8 cellular contexts compared by ENCODE assay signal in the genomic region with DNA sequence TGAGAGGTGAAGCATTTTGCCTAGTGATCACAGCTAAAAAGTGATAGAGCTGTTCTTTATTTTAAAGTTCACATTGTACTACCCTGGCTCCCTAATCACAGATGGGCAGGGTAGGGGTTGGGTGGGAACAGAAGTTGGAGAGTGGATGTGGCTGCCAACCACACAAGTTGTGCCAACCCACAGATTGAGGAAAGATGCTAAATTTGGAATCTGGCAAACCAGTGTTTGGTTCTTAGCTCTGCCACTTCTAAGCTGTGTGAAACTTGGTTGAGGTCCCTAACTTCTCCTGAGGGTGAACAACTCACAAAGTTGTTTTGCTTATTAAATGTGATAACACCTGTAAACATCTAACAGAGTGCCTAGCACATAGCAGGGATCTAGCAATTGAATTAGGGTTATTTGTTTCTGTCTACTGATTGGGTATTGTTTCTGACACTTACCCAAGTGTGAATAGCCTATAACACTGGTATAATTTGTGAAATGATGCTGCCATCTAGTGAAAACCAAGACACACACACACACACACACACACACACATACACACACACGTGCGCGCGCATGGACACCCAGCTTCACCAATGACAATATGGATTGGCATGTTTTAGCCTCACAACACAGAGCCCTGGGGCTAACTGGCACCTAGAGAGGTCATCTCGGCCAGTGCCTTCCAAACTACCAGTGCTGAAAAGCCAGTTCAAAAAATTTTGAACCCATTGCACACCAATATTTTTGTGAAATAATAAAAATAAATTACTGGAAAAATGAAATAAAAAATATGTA. TPM values are rescaled to one million over a fixed set of nuclear protein-coding genes. Genes with fewer than 3 reads are reported as not detected.
DNase-seq lines count a peak whose midpoint lies in the region; ATAC-seq and TF ChIP-seq lines count a peak whose summit lies in the region.

No MANE protein-coding gene starts in this region.

- peaks cover 7 to 18% of the 10 kb centered on the region in 2 donors for H3K4me1 Mint-ChIP-seq in immature natural killer cell
- no peaks in the 10 kb centered on the region for H3K4me1 Mint-ChIP-seq in effector memory CD8-positive, alpha-beta T cell (ENCODE audit: low read depth in 2 of 2)

- no peak overlapping the region for H3K4me3 ChIP-seq in coronary artery

- peaks cover 0 to 10% (median 6%) of the 10 kb centered on the region in 3 donors for H3K27me3 Mint-ChIP-seq in immature natural killer cell (ENCODE audit: low read depth in 3 of 3)
- H3K27me3 Mint-ChIP-seq in effector memory CD8-positive, alpha-beta T cell = peaks cover 11 to 12% of the 10 kb centered on the region in 2 donors

- peak overlapping the region in 3 of 5 donors; percentile 10 to 72 (median 10) for H3K4me3 Mint-ChIP-seq in immature natural killer cell
- H3K4me3 Mint-ChIP-seq in effector memory CD8-positive, alpha-beta T cell = no peak overlapping the region

- peak; percentile 18; the same call in 1 of the 2 replicates for TF ChIP-seq RAD21 in Ishikawa (IDR thresholded peaks at IDR 0.05; ENCODE audit: low read depth)

- TF ChIP-seq POLR2A in GM18505 (IDR thresholded peaks at IDR 0.05; ENCODE audit: borderline replicate concordance, extremely low read depth, insufficient read depth, insufficient read length) = no peak

- peaks cover 0 to 1% (median 0%) of the 10 kb centered on the region in 6 donors for H3K9me3 Mint-ChIP-seq in immature natural killer cell
- no peaks in the 10 kb centered on the region for H3K9me3 Mint-ChIP-seq in effector memory CD8-positive, alpha-beta T cell

- no peaks in the 10 kb centered on the region for H3K36me3 Mint-ChIP-seq in immature natural killer cell
- no peaks in the 10 kb centered on the region for H3K36me3 Mint-ChIP-seq in effector memory CD8-positive, alpha-beta T cell (ENCODE audit: insufficient read depth)

- H3K27ac Mint-ChIP-seq in immature natural killer cell = peak overlapping the region in 1 of 6 donors; percentile 44
- no peak overlapping the region for H3K27ac Mint-ChIP-seq in effector memory CD8-positive, alpha-beta T cell

- TF ChIP-seq CTCF in coronary artery (IDR thresholded peaks at IDR 0.05) = no peak

- ATAC-seq in GM18505 (IDR thresholded peaks at IDR 0.05; ENCODE audit: unreplicated experiment) (peak; percentile 51), HG02571 (IDR thresholded peaks at IDR 0.05; ENCODE audit: unreplicated experiment) (no peak), GM19452 (IDR thresholded peaks at IDR 0.05; ENCODE audit: unreplicated experiment) (no peak)
- ATAC-seq in effector memory CD8-positive, alpha-beta T cell (replicated peaks) = no peak

- H3K27ac ChIP-seq in coronary artery = no peak overlapping the region

- peak; percentile 1 for DNase-seq in activated CD4-positive, alpha-beta T cell treated with anti-CD3 and anti-CD28 coated beads, Interleukin-2, amount 50 U/mL, for 1 hour
- DNase-seq in immature natural killer cell = peak; percentile 10 to 29 (median 25)
- no peak for DNase-seq in coronary artery (ENCODE audit: low spot score)
- no peak for DNase-seq in effector memory CD8-positive, alpha-beta T cell

- TF ChIP-seq EP300 in Ishikawa (IDR thresholded peaks at IDR 0.05; ENCODE audit: borderline replicate concordance) = no peak

TF ChIP-seq in Ishikawa, 13 proteins besides CTCF, POLR2A, EP300 and RAD21:
- TF ChIP-seq, protein P1, sequence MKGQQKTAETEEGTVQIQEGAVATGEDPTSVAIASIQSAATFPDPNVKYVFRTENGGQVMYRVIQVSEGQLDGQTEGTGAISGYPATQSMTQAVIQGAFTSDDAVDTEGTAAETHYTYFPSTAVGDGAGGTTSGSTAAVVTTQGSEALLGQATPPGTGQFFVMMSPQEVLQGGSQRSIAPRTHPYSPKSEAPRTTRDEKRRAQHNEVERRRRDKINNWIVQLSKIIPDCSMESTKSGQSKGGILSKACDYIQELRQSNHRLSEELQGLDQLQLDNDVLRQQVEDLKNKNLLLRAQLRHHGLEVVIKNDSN (IDR thresholded peaks at IDR 0.05) = no peak
- no peak for TF ChIP-seq TAF1 (IDR thresholded peaks at IDR 0.05; ENCODE audit: low read depth)
- no peak for TF ChIP-seq CREB1 (IDR thresholded peaks at IDR 0.05; ENCODE audit: low read depth)
- no peak for TF ChIP-seq TEAD4 (IDR thresholded peaks at IDR 0.05)
- no peak for TF ChIP-seq ZBTB7A (IDR thresholded peaks at IDR 0.05; ENCODE audit: low read depth)
- TF ChIP-seq, protein P2, sequence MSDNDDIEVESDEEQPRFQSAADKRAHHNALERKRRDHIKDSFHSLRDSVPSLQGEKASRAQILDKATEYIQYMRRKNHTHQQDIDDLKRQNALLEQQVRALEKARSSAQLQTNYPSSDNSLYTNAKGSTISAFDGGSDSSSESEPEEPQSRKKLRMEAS (IDR thresholded peaks at IDR 0.05) = no peak
- TF ChIP-seq EGR1 (IDR thresholded peaks at IDR 0.05) = no peak
- TF ChIP-seq, protein P3, sequence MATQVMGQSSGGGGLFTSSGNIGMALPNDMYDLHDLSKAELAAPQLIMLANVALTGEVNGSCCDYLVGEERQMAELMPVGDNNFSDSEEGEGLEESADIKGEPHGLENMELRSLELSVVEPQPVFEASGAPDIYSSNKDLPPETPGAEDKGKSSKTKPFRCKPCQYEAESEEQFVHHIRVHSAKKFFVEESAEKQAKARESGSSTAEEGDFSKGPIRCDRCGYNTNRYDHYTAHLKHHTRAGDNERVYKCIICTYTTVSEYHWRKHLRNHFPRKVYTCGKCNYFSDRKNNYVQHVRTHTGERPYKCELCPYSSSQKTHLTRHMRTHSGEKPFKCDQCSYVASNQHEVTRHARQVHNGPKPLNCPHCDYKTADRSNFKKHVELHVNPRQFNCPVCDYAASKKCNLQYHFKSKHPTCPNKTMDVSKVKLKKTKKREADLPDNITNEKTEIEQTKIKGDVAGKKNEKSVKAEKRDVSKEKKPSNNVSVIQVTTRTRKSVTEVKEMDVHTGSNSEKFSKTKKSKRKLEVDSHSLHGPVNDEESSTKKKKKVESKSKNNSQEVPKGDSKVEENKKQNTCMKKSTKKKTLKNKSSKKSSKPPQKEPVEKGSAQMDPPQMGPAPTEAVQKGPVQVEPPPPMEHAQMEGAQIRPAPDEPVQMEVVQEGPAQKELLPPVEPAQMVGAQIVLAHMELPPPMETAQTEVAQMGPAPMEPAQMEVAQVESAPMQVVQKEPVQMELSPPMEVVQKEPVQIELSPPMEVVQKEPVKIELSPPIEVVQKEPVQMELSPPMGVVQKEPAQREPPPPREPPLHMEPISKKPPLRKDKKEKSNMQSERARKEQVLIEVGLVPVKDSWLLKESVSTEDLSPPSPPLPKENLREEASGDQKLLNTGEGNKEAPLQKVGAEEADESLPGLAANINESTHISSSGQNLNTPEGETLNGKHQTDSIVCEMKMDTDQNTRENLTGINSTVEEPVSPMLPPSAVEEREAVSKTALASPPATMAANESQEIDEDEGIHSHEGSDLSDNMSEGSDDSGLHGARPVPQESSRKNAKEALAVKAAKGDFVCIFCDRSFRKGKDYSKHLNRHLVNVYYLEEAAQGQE (IDR thresholded peaks at IDR 0.05; ENCODE audit: low read depth) = no peak
- TF ChIP-seq TCF12 (IDR thresholded peaks at IDR 0.05; ENCODE audit: low read depth) = no peak
- no peak for TF ChIP-seq CEBPB (IDR thresholded peaks at IDR 0.05)

RNA-seq across cellular contexts. Expression of a gene that starts 25.3 kb away (rescaled TPM):
- polyA plus RNA-seq in immature natural killer cell = not detected

Comparison
In these comparisons a context has a peak if more than half of its experiments do, and no peak if none do; other contexts are left out.
1. DNase-seq: peak in activated CD4-positive, alpha-beta T cell treated with anti-CD3 and anti-CD28 coated beads, Interleukin-2, amount 50 U/mL, for 1 hour (single experiment) and immature natural killer cell (3 of 3); none in coronary artery (single experiment) and effector memory CD8-positive, alpha-beta T cell (0 of 3).
2. H3K4me3 Mint-ChIP-seq: peak in immature natural killer cell (3 of 5); none in effector memory CD8-positive, alpha-beta T cell (0 of 2).